In genomic region chr7:135441791-135442190, GRCh38 we compare ENCODE assay signal across 11 cellular contexts.
DNase-seq lines count a peak whose midpoint lies in the region; ATAC-seq lines count a peak whose summit lies in the region.
"Had no signal": no experiment of that assay in that cellular context is flagged by ENCODE, and none has a peak within 500 bp of the region (broad histone marks: within the 10 kb centered on the region; RNA-seq: fewer than 3 reads in every experiment).

No MANE protein-coding gene starts in this region.

- peak; percentile 75 for ATAC-seq in activated T-helper 17 cell treated with anti-CD3 and anti-CD28 coated beads, Interleukin-2, amount 50 U/mL, for 72 hours (replicated peaks)
- ATAC-seq in HG03571 (IDR thresholded peaks at IDR 0.05; ENCODE audit: unreplicated experiment): no peak

- DNase-seq in Caki2 (ENCODE audit: low read depth) (peak; percentile 14), HPDE6-E6E7 (ENCODE audit: extremely low spot score) (peak; percentile 28), kidney glomerular epithelial cell (lab: John Stamatoyannopoulos, UW) (peak; percentile 35), NOMO-1 (lab: John Stamatoyannopoulos, UW; ENCODE audit: unreplicated experiment in 2 of 2) (no peak), iPS-NIHi11 (ENCODE audit: low spot score) (no peak)
- no peak for DNase-seq in effector CD8-positive, alpha-beta T cell (lab: John Stamatoyannopoulos, UW)
- DNase-seq: activated gamma-delta T cell; NCI-H2107; stimulated activated CD4-positive, alpha-beta T cell treated with anti-CD3 and anti-CD28 coated beads, Interleukin-2, amount 100 ng/mL, for 48 hours had no signal

- H3K27me3 Mint-ChIP-seq in activated T-helper 17 cell treated with anti-CD3 and anti-CD28 coated beads, Interleukin-2, amount 50 U/mL, for 72 hours: no peaks in the 10 kb centered on the region

- H3K4me1 Mint-ChIP-seq in activated T-helper 17 cell treated with anti-CD3 and anti-CD28 coated beads, Interleukin-2, amount 50 U/mL, for 72 hours: no peaks in the 10 kb centered on the region

- H3K36me3 Mint-ChIP-seq in activated T-helper 17 cell treated with anti-CD3 and anti-CD28 coated beads, Interleukin-2, amount 50 U/mL, for 72 hours (ENCODE audit: low read depth): peaks cover 34% of the 10 kb centered on the region

- no peaks in the 10 kb centered on the region for H3K9me3 Mint-ChIP-seq in activated T-helper 17 cell treated with anti-CD3 and anti-CD28 coated beads, Interleukin-2, amount 50 U/mL, for 72 hours

- H3K27ac Mint-ChIP-seq in activated T-helper 17 cell treated with anti-CD3 and anti-CD28 coated beads, Interleukin-2, amount 50 U/mL, for 72 hours: no peak overlapping the region

- H3K4me3 Mint-ChIP-seq in activated T-helper 17 cell treated with anti-CD3 and anti-CD28 coated beads, Interleukin-2, amount 50 U/mL, for 72 hours: no peak overlapping the region

- in situ Hi-C loops in Caki2 (cut with HindIII; ENCODE audit: low pct_unique_long_range_greater_than_20kb, low sequenced_read_pairs): no loop called here

Comparison
In these comparisons a context has a peak if more than half of its experiments do, and no peak if none do; other contexts are left out.
1. DNase-seq: peak in Caki2 (single experiment), HPDE6-E6E7 (single experiment) and kidney glomerular epithelial cell (single experiment); none in NOMO-1 (0 of 2), effector CD8-positive, alpha-beta T cell (single experiment) and iPS-NIHi11 (single experiment).